Comparison of ENCODE assay signal across 12 cellular contexts in genomic region chr1:21913258-21913657, GRCh38. TPM values are rescaled to one million over a fixed set of nuclear protein-coding genes. Genes with fewer than 3 reads are reported as not detected.
DNase-seq lines count a peak whose midpoint lies in the region; ATAC-seq and TF ChIP-seq lines count a peak whose summit lies in the region.
"Had no signal": no experiment of that assay in that cellular context is flagged by ENCODE, and none has a peak within 500 bp of the region (broad histone marks: within the 10 kb centered on the region; RNA-seq: fewer than 3 reads in every experiment).

No MANE protein-coding gene starts in this region.

- intact Hi-C loops in left lung (cut with DNase I): no loop called here

- no peaks in the 10 kb centered on the region for H4K20me1 ChIP-seq in GM23248 (ENCODE audit: insufficient read depth)

- no peak for ATAC-seq in left lung
- no peak for ATAC-seq in GM19324 (IDR thresholded peaks at IDR 0.05; ENCODE audit: low FRiP score, unreplicated experiment)

- H3K36me3 ChIP-seq in GM23248 (ENCODE audit: low read depth) (peaks cover 12% of the 10 kb centered on the region), SJCRH30 (peaks cover 19% of the 10 kb centered on the region), skeletal muscle tissue (ENCODE audit: control insufficient read depth in 3 of 3, insufficient read depth in 3 of 3, low read length in 3 of 3) (no peaks in the 10 kb centered on the region), left lung (no peaks in the 10 kb centered on the region)

- peaks cover 92% of the 10 kb centered on the region for H3K79me2 ChIP-seq in GM23248 (ENCODE audit: insufficient read depth)

- no peak overlapping the region for H3K4me3 ChIP-seq in GM23248
- H3K4me3 ChIP-seq in SJCRH30: no peak overlapping the region
- peak overlapping the region in 1 of 3 donors; percentile 29 for H3K4me3 ChIP-seq in skeletal muscle tissue (ENCODE audit: low read length in 3 of 3)
- no peak overlapping the region for H3K4me3 ChIP-seq in left lung

- peaks cover 55% of the 10 kb centered on the region for H3F3A ChIP-seq in GM23248 (ENCODE audit: insufficient read depth)

- in situ Hi-C loops in GM23248 (cut with MboI): no loop called here

- H3K4me1 Mint-ChIP-seq in immature natural killer cell: peaks cover 9 to 10% of the 10 kb centered on the region in 2 donors

- no peak overlapping the region for H3K4me3 Mint-ChIP-seq in immature natural killer cell
- H3K4me3 Mint-ChIP-seq: activated naive CD8-positive, alpha-beta T cell treated with anti-CD3 and anti-CD28 coated beads, Interleukin-2, amount 10 ng/mL, durations not matched to agents 7 days and 5 days had no signal

- H3K27ac ChIP-seq in GM23248 (peak overlapping the region; percentile 96), SJCRH30 (peak overlapping the region; percentile 23), skeletal muscle tissue (ENCODE audit: low read depth, low read length) (peak overlapping the region; percentile 72), left lung (peak overlapping the region in 1 of 2 donors; percentile 81)

- DNase-seq in GM23248 (no peak), SJCRH30 (peak; percentile 50 to 57), immature natural killer cell (no peak), HT-29 (ENCODE audit: low spot score) (no peak), left lung (no peak), cerebellum (ENCODE audit: low spot score) (no peak)
- DNase-seq: activated CD8-positive, alpha-beta memory T cell treated with anti-CD3 and anti-CD28 coated beads for 24 hours; activated naive CD8-positive, alpha-beta T cell treated with anti-CD3 and anti-CD28 coated beads, Interleukin-2, amount 10 ng/mL, durations not matched to agents 7 days and 5 days; NCI-H82; posterior cingulate gyrus had no signal

- no peak for TF ChIP-seq CTCF in left lung (IDR thresholded peaks at IDR 0.05)

- WGBS in GM23248 (ENCODE audit: low coverage in 1 of 2, low lambda C conversion rate in 2 of 2, missing lambda C conversion rate in 2 of 2), 2 experiments: 60 to 66% methylated on average over 8 of the region's 8 CpGs

- peak overlapping the region; percentile 60 to 86 (median 78) for H3K27ac Mint-ChIP-seq in immature natural killer cell

- H3K36me3 Mint-ChIP-seq in immature natural killer cell: no peaks in the 10 kb centered on the region
- H3K36me3 Mint-ChIP-seq: activated naive CD8-positive, alpha-beta T cell treated with anti-CD3 and anti-CD28 coated beads, Interleukin-2, amount 10 ng/mL, durations not matched to agents 7 days and 5 days had no signal

- peaks cover 69% of the 10 kb centered on the region for H3K4me1 ChIP-seq in GM23248 (ENCODE audit: insufficient read depth)
- peaks cover 61% of the 10 kb centered on the region for H3K4me1 ChIP-seq in SJCRH30
- peaks cover 69 to 77% (median 73%) of the 10 kb centered on the region in 3 donors for H3K4me1 ChIP-seq in skeletal muscle tissue (ENCODE audit: control insufficient read depth in 3 of 3, insufficient read depth in 3 of 3, low read length in 3 of 3)
- H3K4me1 ChIP-seq in left lung: peaks cover 59 to 89% of the 10 kb centered on the region in 2 donors

- H3K27me3 ChIP-seq in GM23248 (replicated peaks; ENCODE audit: insufficient read depth) (no peaks in the 10 kb centered on the region), SJCRH30 (no peaks in the 10 kb centered on the region), skeletal muscle tissue (ENCODE audit: control insufficient read depth in 3 of 3, insufficient read depth in 3 of 3, low read length in 3 of 3) (no peaks in the 10 kb centered on the region), left lung (no peaks in the 10 kb centered on the region)

- H3K4me2 ChIP-seq in GM23248 (ENCODE audit: unreplicated experiment): no peak overlapping the region

- H3K9me2 ChIP-seq in GM23248 (ENCODE audit: insufficient read depth): no peaks in the 10 kb centered on the region

- no peaks in the 10 kb centered on the region for H3K9me3 ChIP-seq in GM23248 (ENCODE audit: low read depth)
- H3K9me3 ChIP-seq in SJCRH30 (replicated peaks): no peaks in the 10 kb centered on the region
- no peaks in the 10 kb centered on the region for H3K9me3 ChIP-seq in skeletal muscle tissue (ENCODE audit: control insufficient read depth in 3 of 3, low read length in 3 of 3)
- H3K9me3 ChIP-seq in left lung: no peaks in the 10 kb centered on the region

- no peak overlapping the region for H2AFZ ChIP-seq in GM23248

- peaks cover 0 to 3% (median 0%) of the 10 kb centered on the region in 3 donors for H3K27me3 Mint-ChIP-seq in immature natural killer cell (ENCODE audit: low read depth in 3 of 3)
- H3K27me3 Mint-ChIP-seq: activated naive CD8-positive, alpha-beta T cell treated with anti-CD3 and anti-CD28 coated beads, Interleukin-2, amount 10 ng/mL, durations not matched to agents 7 days and 5 days had no signal

- H3K9me3 Mint-ChIP-seq in immature natural killer cell: no peaks in the 10 kb centered on the region
- H3K9me3 Mint-ChIP-seq: activated naive CD8-positive, alpha-beta T cell treated with anti-CD3 and anti-CD28 coated beads, Interleukin-2, amount 10 ng/mL, durations not matched to agents 7 days and 5 days had no signal

- H3K9ac ChIP-seq in GM23248: peak overlapping the region; percentile 79
- H3K9ac ChIP-seq in skeletal muscle tissue (ENCODE audit: low read depth in 1 of 3, low read length in 3 of 3): peak overlapping the region in 2 of 3 donors; percentile 49 to 76

RNA-seq across cellular contexts. Expression of gene HSPG2, which starts 23.9 kb away (rescaled TPM):
- 407 and 458 TPM in 2 replicates for total RNA-seq in GM23248 (2014; rRNA removed; shearing (Covaris generic))
- polyA plus RNA-seq in GM23248 (2016; fragmentation: Nextera tagmentation; extraction: Ambion mirVana) (123 and 126 TPM in 2 replicates), immature natural killer cell (under 1 TPM in 1 of 3 donors, not detected in 2; 0.19 TPM)
- 82.3 and 84.0 TPM in 2 replicates for total RNA-seq in SJCRH30 (2014; rRNA removed; shearing (Covaris generic))
- total RNA-seq in skeletal muscle tissue (152 TPM), left lung (100 to 1,000 TPM; 324 to 434 TPM), cerebellum (16.1 TPM)
- total RNA-seq in HT-29 (2014; rRNA removed; shearing (Covaris generic)): 163 and 235 TPM in 2 replicates

Comparison
In these comparisons a context has a peak if more than half of its experiments do, and no peak if none do; other contexts are left out.
1. DNase-seq: peak in SJCRH30 (2 of 2); none in GM23248 (single experiment), immature natural killer cell (0 of 3), HT-29 (single experiment), left lung (0 of 2) and cerebellum (single experiment).